In genomic region chr14:99249389-99249788, GRCh38 we compare ENCODE assay signal across 17 cellular contexts. TPM values are rescaled to one million over a fixed set of nuclear protein-coding genes. Genes with fewer than 3 reads are reported as not detected.
DNase-seq lines count a peak whose midpoint lies in the region; ATAC-seq, FAIRE-seq and TF ChIP-seq lines count a peak whose summit lies in the region.
"Had no signal": no experiment of that assay in that cellular context is flagged by ENCODE, and none has a peak within 500 bp of the region (broad histone marks: within the 10 kb centered on the region; RNA-seq: fewer than 3 reads in every experiment).

No MANE protein-coding gene starts in this region.

- H3K27me3 Mint-ChIP-seq in activated naive CD4-positive, alpha-beta T cell treated with anti-CD3 and anti-CD28 coated beads, Interleukin-2, amount 10 ng/mL, durations not matched to agents 7 days and 5 days, result no peaks in the 10 kb centered on the region
- peaks cover 6% of the 10 kb centered on the region for H3K27me3 Mint-ChIP-seq in glutamatergic neuron (ENCODE audit: unreplicated experiment)

- FAIRE-seq in bronchial epithelial cell (lab: Jason Lieb, UNC), result no peak
- FAIRE-seq: GM12892, kidney had no signal

- no peak overlapping the region for H3K27ac ChIP-seq in RWPE2 (ENCODE audit: poor library complexity, severe bottlenecking)
- H3K27ac ChIP-seq: suprapubic skin had no signal

- H3K9me3 Mint-ChIP-seq in activated naive CD4-positive, alpha-beta T cell treated with anti-CD3 and anti-CD28 coated beads, Interleukin-2, amount 10 ng/mL, durations not matched to agents 7 days and 5 days, result no peaks in the 10 kb centered on the region
- H3K9me3 Mint-ChIP-seq in stimulated activated effector memory CD8-positive, alpha-beta T cell treated with anti-CD3 and anti-CD28 coated beads, Interleukin-12 subunit alpha, Interleukin-12 subunit beta, amount 100 ng/mL, for 72 hours, result no peaks in the 10 kb centered on the region
- H3K9me3 Mint-ChIP-seq in glutamatergic neuron (ENCODE audit: unreplicated experiment), result peaks cover 5% of the 10 kb centered on the region
- H3K9me3 Mint-ChIP-seq: mesothelial cell of epicardium had no signal

- H3K4me1 Mint-ChIP-seq in activated naive CD4-positive, alpha-beta T cell treated with anti-CD3 and anti-CD28 coated beads, Interleukin-2, amount 10 ng/mL, durations not matched to agents 7 days and 5 days, result peaks cover 86% of the 10 kb centered on the region
- H3K4me1 Mint-ChIP-seq in stimulated activated effector memory CD8-positive, alpha-beta T cell treated with anti-CD3 and anti-CD28 coated beads, Interleukin-12 subunit alpha, Interleukin-12 subunit beta, amount 100 ng/mL, for 72 hours, result peaks cover 78% of the 10 kb centered on the region
- peaks cover 13% of the 10 kb centered on the region for H3K4me1 Mint-ChIP-seq in glutamatergic neuron (ENCODE audit: low read depth, unreplicated experiment)

- ATAC-seq in RWPE2 (ENCODE audit: low read depth) (peak; percentile 56; the same call in 2 of the 3 replicates), GM19397 (IDR thresholded peaks at IDR 0.05; ENCODE audit: unreplicated experiment) (no peak)
- ATAC-seq in stimulated activated effector memory CD8-positive, alpha-beta T cell treated with anti-CD3 and anti-CD28 coated beads, Interleukin-12 subunit alpha, Interleukin-12 subunit beta, amount 100 ng/mL, for 72 hours, result peak; percentile 61

- DNase-seq in activated naive CD4-positive, alpha-beta T cell treated with anti-CD3 and anti-CD28 coated beads, Interleukin-2, amount 10 ng/mL, durations not matched to agents 7 days and 5 days, result no peak
- DNase-seq in activated naive CD4-positive, alpha-beta T cell (lab: John Stamatoyannopoulos, UW), result no peak
- no peak for DNase-seq in RWPE2 (ENCODE audit: low spot score)
- DNase-seq in bronchial epithelial cell (ENCODE audit: low read depth), result peak; percentile 70
- DNase-seq in stimulated activated effector memory CD8-positive, alpha-beta T cell treated with anti-CD3 and anti-CD28 coated beads, Interleukin-12 subunit alpha, Interleukin-12 subunit beta, amount 100 ng/mL, for 72 hours (ENCODE audit: low spot score in 2 of 2), result no peak
- DNase-seq in glutamatergic neuron, result no peak
- no peak for DNase-seq in NCI-H226
- DNase-seq: GF-D8, kidney, NCI-H187, NCI-H446, Right ventricle myocardium superior, T-helper 9 cell had no signal

- H3K9me3 ChIP-seq in RWPE2 (ENCODE audit: severe bottlenecking), result no peaks in the 10 kb centered on the region
- H3K9me3 ChIP-seq: suprapubic skin had no signal

- peaks cover 5% of the 10 kb centered on the region for H3K4me1 ChIP-seq in RWPE2 (ENCODE audit: insufficient read depth, poor library complexity, severe bottlenecking)

- peak overlapping the region; percentile 64 for H3K4me3 Mint-ChIP-seq in activated naive CD4-positive, alpha-beta T cell treated with anti-CD3 and anti-CD28 coated beads, Interleukin-2, amount 10 ng/mL, durations not matched to agents 7 days and 5 days
- H3K4me3 Mint-ChIP-seq in stimulated activated effector memory CD8-positive, alpha-beta T cell treated with anti-CD3 and anti-CD28 coated beads, Interleukin-12 subunit alpha, Interleukin-12 subunit beta, amount 100 ng/mL, for 72 hours, result peak overlapping the region; percentile 89
- no peak overlapping the region for H3K4me3 Mint-ChIP-seq in glutamatergic neuron (ENCODE audit: unreplicated experiment)
- H3K4me3 Mint-ChIP-seq: mesothelial cell of epicardium had no signal

- TF ChIP-seq CTCF in RWPE2 (IDR thresholded peaks at IDR 0.05; ENCODE audit: poor library complexity, severe bottlenecking) (no peak), bronchial epithelial cell (IDR thresholded peaks at IDR 0.05; ENCODE audit: insufficient read depth, low read length, severe bottlenecking) (no peak), glutamatergic neuron (IDR thresholded peaks at IDR 0.05; ENCODE audit: partially characterized antibody, unreplicated experiment) (no peak)

- H3K27me3 ChIP-seq in RWPE2 (ENCODE audit: insufficient read depth, poor library complexity, severe bottlenecking) (no peaks in the 10 kb centered on the region), bronchial epithelial cell (ENCODE audit: control insufficient read depth, insufficient read depth, low read length) (peaks cover 2% of the 10 kb centered on the region)

- H3K27ac Mint-ChIP-seq in activated naive CD4-positive, alpha-beta T cell treated with anti-CD3 and anti-CD28 coated beads, Interleukin-2, amount 10 ng/mL, durations not matched to agents 7 days and 5 days, result peak overlapping the region; percentile 97
- peak overlapping the region; percentile 95 for H3K27ac Mint-ChIP-seq in stimulated activated effector memory CD8-positive, alpha-beta T cell treated with anti-CD3 and anti-CD28 coated beads, Interleukin-12 subunit alpha, Interleukin-12 subunit beta, amount 100 ng/mL, for 72 hours
- no peak overlapping the region for H3K27ac Mint-ChIP-seq in glutamatergic neuron (ENCODE audit: unreplicated experiment)
- H3K27ac Mint-ChIP-seq: mesothelial cell of epicardium had no signal

- H3K36me3 ChIP-seq in RWPE2 (ENCODE audit: low read depth), result no peaks in the 10 kb centered on the region
- peaks cover 3% of the 10 kb centered on the region for H3K36me3 ChIP-seq in bronchial epithelial cell (ENCODE audit: control insufficient read depth, insufficient read depth, low read length)
- H3K36me3 ChIP-seq: suprapubic skin had no signal

- CTCF ChIA-PET in activated naive CD4-positive, alpha-beta T cell treated with anti-CD3 and anti-CD28 coated beads, Interleukin-2, amount 10 ng/mL, durations not matched to agents 7 days and 5 days (lab: Charles Lee), result interaction anchor here (0.9 to 1.6 kb wide), 2 partner anchors 12 to 52 kb away, joined by 3 to 4 read pairs; no protein-coding TSS in a partner anchor

- H3K4me3 ChIP-seq in RWPE2 (ENCODE audit: severe bottlenecking) (no peak overlapping the region), bronchial epithelial cell (ENCODE audit: low read depth, low read length) (no peak overlapping the region)
- H3K4me3 ChIP-seq: suprapubic skin had no signal

- peaks cover 74% of the 10 kb centered on the region for H3K36me3 Mint-ChIP-seq in activated naive CD4-positive, alpha-beta T cell treated with anti-CD3 and anti-CD28 coated beads, Interleukin-2, amount 10 ng/mL, durations not matched to agents 7 days and 5 days
- peaks cover 92% of the 10 kb centered on the region for H3K36me3 Mint-ChIP-seq in stimulated activated effector memory CD8-positive, alpha-beta T cell treated with anti-CD3 and anti-CD28 coated beads, Interleukin-12 subunit alpha, Interleukin-12 subunit beta, amount 100 ng/mL, for 72 hours
- no peaks in the 10 kb centered on the region for H3K36me3 Mint-ChIP-seq in glutamatergic neuron (ENCODE audit: unreplicated experiment)
- H3K36me3 Mint-ChIP-seq: mesothelial cell of epicardium had no signal

RNA-seq across cellular contexts. Expression of gene BCL11B, which starts 22.6 kb away (rescaled TPM):
- total RNA-seq in bronchial epithelial cell (2.9 and 5.3 TPM in 2 replicates), glutamatergic neuron (ENCODE audit: unreplicated experiment) (2.6 TPM)
